In genomic region chr6:35046862-35047261, GRCh38 we compare ENCODE assay signal across 12 cellular contexts.
DNase-seq lines count a peak whose midpoint lies in the region; ATAC-seq and TF ChIP-seq lines count a peak whose summit lies in the region.
"Had no signal": no experiment of that assay in that cellular context is flagged by ENCODE, and none has a peak within 500 bp of the region (broad histone marks: within the 10 kb centered on the region; RNA-seq: fewer than 3 reads in every experiment).

No MANE protein-coding gene starts in this region.

- no peak overlapping the region for H3K4ac ChIP-seq in H9 (ENCODE audit: low read depth, low read length)

- H3K23ac ChIP-seq in H9 (ENCODE audit: insufficient read length, low read depth, low read length), result no peak overlapping the region

- H3K18ac ChIP-seq in H9 (ENCODE audit: insufficient read length, low read depth, low read length), result no peak overlapping the region

- H2BK12ac ChIP-seq in H9 (ENCODE audit: insufficient read length, low read depth, low read length), result no peak overlapping the region

- H3K27me3 ChIP-seq in HUES64 (ENCODE audit: insufficient read depth, low read length), result no peaks in the 10 kb centered on the region
- H3K27me3 ChIP-seq in adipocyte (replicated peaks; ENCODE audit: control insufficient read depth, insufficient read depth, low read length), result no peaks in the 10 kb centered on the region
- no peaks in the 10 kb centered on the region for H3K27me3 ChIP-seq in right cardiac atrium (ENCODE audit: control insufficient read depth, insufficient read depth)
- no peaks in the 10 kb centered on the region for H3K27me3 ChIP-seq in smooth muscle cell (ENCODE audit: low read depth)
- H3K27me3 ChIP-seq in H9 (ENCODE audit: insufficient read depth, low read length), result no peaks in the 10 kb centered on the region

- H3K4me3 Mint-ChIP-seq in H9, result no peak overlapping the region
- H3K4me3 Mint-ChIP-seq in effector memory CD8-positive, alpha-beta T cell, result no peak overlapping the region

- H2BK120ac ChIP-seq in H9 (ENCODE audit: low read depth, low read length, poor library complexity, severe bottlenecking), result no peak overlapping the region

- no peaks in the 10 kb centered on the region for H3K9me3 Mint-ChIP-seq in H9
- H3K9me3 Mint-ChIP-seq in effector memory CD8-positive, alpha-beta T cell, result no peaks in the 10 kb centered on the region

- H3K27me3 Mint-ChIP-seq in H9 (ENCODE audit: low read depth), result no peaks in the 10 kb centered on the region
- H3K27me3 Mint-ChIP-seq in effector memory CD8-positive, alpha-beta T cell, result no peaks in the 10 kb centered on the region

- no peak for TF ChIP-seq CTCF in smooth muscle cell (IDR thresholded peaks at IDR 0.05; ENCODE audit: borderline replicate concordance, insufficient read depth, poor library complexity, severe bottlenecking)
- TF ChIP-seq CTCF in H9 (conservative IDR thresholded peaks at IDR 0.05), result no peak

- H2BK20ac ChIP-seq in H9 (ENCODE audit: low read depth, low read length, poor library complexity, severe bottlenecking), result no peak overlapping the region

- peaks cover 3% of the 10 kb centered on the region; the same call in 1 of the 2 replicates for H3K36me3 ChIP-seq in HUES64 (ENCODE audit: insufficient read depth, low read length)
- H3K36me3 ChIP-seq in adipocyte (ENCODE audit: control insufficient read depth, insufficient read depth, low read length, severe bottlenecking), result no peaks in the 10 kb centered on the region
- H3K36me3 ChIP-seq in smooth muscle cell (ENCODE audit: low read depth), result no peaks in the 10 kb centered on the region

- H3K9me3 ChIP-seq in HUES64 (ENCODE audit: insufficient read depth, low read depth, low read length), result no peaks in the 10 kb centered on the region
- no peaks in the 10 kb centered on the region for H3K9me3 ChIP-seq in adipocyte (ENCODE audit: control insufficient read depth, low read length)
- no peaks in the 10 kb centered on the region for H3K9me3 ChIP-seq in right cardiac atrium (ENCODE audit: control insufficient read depth, low read length)
- no peaks in the 10 kb centered on the region for H3K9me3 ChIP-seq in smooth muscle cell (replicated peaks; ENCODE audit: low read depth)
- H3K9me3 ChIP-seq in H9 (ENCODE audit: control insufficient read depth, low read depth, low read length), result no peaks in the 10 kb centered on the region

- H2BK5ac ChIP-seq in H9 (ENCODE audit: insufficient read length, low read length), result no peak overlapping the region

- H3K4me1 Mint-ChIP-seq in H9, result peaks cover 0 to 3% of the 10 kb centered on the region in 2 experiments; a peak in 3 of 4 replicates
- peaks cover 8 to 10% of the 10 kb centered on the region in 2 donors for H3K4me1 Mint-ChIP-seq in effector memory CD8-positive, alpha-beta T cell (ENCODE audit: low read depth in 2 of 2)

- H3K36me3 Mint-ChIP-seq in H9 (ENCODE audit: insufficient read depth in 1 of 3, low read depth in 3 of 3), result peaks cover 2 to 9% (median 6%) of the 10 kb centered on the region in 3 experiments; a peak in 4 of 7 replicates
- peaks cover 7% of the 10 kb centered on the region for H3K36me3 Mint-ChIP-seq in effector memory CD8-positive, alpha-beta T cell (ENCODE audit: insufficient read depth)

- no peak overlapping the region for H2BK15ac ChIP-seq in H9 (ENCODE audit: low read depth, low read length)

- H2AK5ac ChIP-seq in H9 (ENCODE audit: insufficient read length, low read length), result no peak overlapping the region

- no peak overlapping the region for H4K8ac ChIP-seq in H9 (replicated peaks; ENCODE audit: insufficient read length, low read depth, low read length)

- H3F3A ChIP-seq in smooth muscle cell (ENCODE audit: low read depth), result peaks cover 50% of the 10 kb centered on the region

- no CpG with 5 or more reads among the region's 1 CpG for WGBS in HUES64
- WGBS in right cardiac atrium, result 49% methylated on average over 1 of the region's 1 CpG
- 57% methylated on average over 1 of the region's 1 CpG for WGBS in smooth muscle cell (ENCODE audit: low lambda C conversion rate)
- WGBS in H9 (ENCODE audit: extremely low coverage, insufficient read length, low lambda C conversion rate), result no CpG with 5 or more reads among the region's 1 CpG

- peak; percentile 36 to 43 for ATAC-seq in right cardiac atrium
- no peak for ATAC-seq in GM21717 (IDR thresholded peaks at IDR 0.05; ENCODE audit: unreplicated experiment)
- ATAC-seq in effector memory CD8-positive, alpha-beta T cell (replicated peaks), result no peak
- no peak for ATAC-seq in HG03095 (IDR thresholded peaks at IDR 0.05; ENCODE audit: unreplicated experiment)

- DNase-seq in adipocyte (ENCODE audit: low read depth) (peak; percentile 34), right cardiac atrium (no peak), smooth muscle cell (lab: John Stamatoyannopoulos, UW; ENCODE audit: unreplicated experiment) (no peak), H9 (no peak)
- no peak for DNase-seq in effector memory CD8-positive, alpha-beta T cell
- DNase-seq: DMS79; effector CD8-positive, alpha-beta T cell; NCI-H1048; stimulated activated CD4-positive, alpha-beta T cell treated with anti-CD3 and anti-CD28 coated beads, Interleukin-2, amount 100 ng/mL, for 24 hours had no signal

- peak overlapping the region in 1 of 3 experiments; percentile 65; a peak in 3 of 7 replicates for H3K27ac Mint-ChIP-seq in H9
- no peak overlapping the region for H3K27ac Mint-ChIP-seq in effector memory CD8-positive, alpha-beta T cell

- H3T11ph ChIP-seq in H9 (ENCODE audit: low read length), result no peak overlapping the region

- no peak overlapping the region for H2AFZ ChIP-seq in smooth muscle cell (ENCODE audit: low read depth)
- no peak overlapping the region for H2AFZ ChIP-seq in H9 (ENCODE audit: low read length)

- H4K20me1 ChIP-seq in smooth muscle cell (ENCODE audit: low read depth) (no peaks in the 10 kb centered on the region), H9 (ENCODE audit: control insufficient read depth, insufficient read depth, insufficient read length) (no peaks in the 10 kb centered on the region)

- H3K4me3 ChIP-seq in HUES64 (ENCODE audit: low read length) (no peak overlapping the region), adipocyte (ENCODE audit: low read length) (peak overlapping the region; percentile 58), right cardiac atrium (ENCODE audit: low read length) (no peak overlapping the region), smooth muscle cell (no peak overlapping the region)

- H3K56ac ChIP-seq in H9 (ENCODE audit: insufficient read length, low read depth, low read length), result no peak overlapping the region

- H3K79me2 ChIP-seq in smooth muscle cell (ENCODE audit: low read depth) (peaks cover 15% of the 10 kb centered on the region), H9 (ENCODE audit: insufficient read depth, low read length) (no peaks in the 10 kb centered on the region)

- H4K91ac ChIP-seq in H9 (ENCODE audit: insufficient read length, low read depth, low read length), result no peak overlapping the region

- H3K4me1 ChIP-seq in HUES64 (ENCODE audit: insufficient read depth, low read length), result peaks cover 81% of the 10 kb centered on the region
- H3K4me1 ChIP-seq in adipocyte (ENCODE audit: control insufficient read depth, insufficient read depth, low read length), result peaks cover 83% of the 10 kb centered on the region
- peaks cover 49% of the 10 kb centered on the region for H3K4me1 ChIP-seq in right cardiac atrium (ENCODE audit: control insufficient read depth, insufficient read depth, low read length)
- peaks cover 75% of the 10 kb centered on the region for H3K4me1 ChIP-seq in smooth muscle cell (ENCODE audit: low read depth)
- H3K4me1 ChIP-seq in H9 (ENCODE audit: insufficient read depth, low read length), result peaks cover 28% of the 10 kb centered on the region

- peak overlapping the region; percentile 46 for H3K4me2 ChIP-seq in smooth muscle cell
- H3K4me2 ChIP-seq in H9 (ENCODE audit: insufficient read depth, insufficient read length, low read length), result no peak overlapping the region

- no peaks in the 10 kb centered on the region for H3K79me1 ChIP-seq in H9 (ENCODE audit: insufficient read depth, low read depth, low read length, poor library complexity, severe bottlenecking)

- no peak overlapping the region for H4K5ac ChIP-seq in H9 (ENCODE audit: insufficient read length, low read depth, low read length)

- peak overlapping the region; percentile 78; the same call in 1 of the 2 replicates for H3K9ac ChIP-seq in HUES64 (ENCODE audit: low read depth, low read length)
- H3K9ac ChIP-seq in adipocyte (ENCODE audit: low read length), result peak overlapping the region; percentile 74
- H3K9ac ChIP-seq in smooth muscle cell (ENCODE audit: low read depth), result peak overlapping the region; percentile 88
- no peak overlapping the region for H3K9ac ChIP-seq in H9 (ENCODE audit: extremely low read depth, insufficient read length, low read length)

- no peak overlapping the region for H3K27ac ChIP-seq in HUES64 (ENCODE audit: low read depth, low read length)
- H3K27ac ChIP-seq in right cardiac atrium (ENCODE audit: low read length), result no peak overlapping the region
- H3K27ac ChIP-seq in smooth muscle cell (ENCODE audit: low read depth), result peak overlapping the region; percentile 98
- no peak overlapping the region for H3K27ac ChIP-seq in H9 (ENCODE audit: insufficient read length, low read depth, low read length)

- no peaks in the 10 kb centered on the region for H3K23me2 ChIP-seq in H9 (ENCODE audit: insufficient read length, low read depth, low read length, poor library complexity, severe bottlenecking)

- H3K14ac ChIP-seq in H9 (ENCODE audit: insufficient read depth, low read length), result no peak overlapping the region

- intact Hi-C loops in right cardiac atrium (cut with DNase I), result no loop called here

Comparison
In these comparisons a context has a peak if more than half of its experiments do, and no peak if none do; other contexts are left out.
1. ATAC-seq: peak in right cardiac atrium (2 of 2); none in GM21717 (single experiment), effector memory CD8-positive, alpha-beta T cell (single experiment) and HG03095 (single experiment).